Comparison of ENCODE assay signal across 1 cellular context in genomic region chr15:70196314-70197291, GRCh38.
A peak's percentile ranks its signal among the peaks of the same experiment; 100 is the strongest.
TF ChIP-seq lines count a peak whose summit lies in the region.

No MANE protein-coding gene starts in this region.

TF ChIP-seq in HepG2, 621 proteins besides CTCF, POLR2A, EP300 and RAD21 (continued from another document):
- TF ChIP-seq RNF219 (CRISPR knock-in tag; IDR thresholded peaks at IDR 0.05) (no peak), ZBTB42 (CRISPR knock-in tag; IDR thresholded peaks at IDR 0.05) (no peak), DMTF1 (CRISPR knock-in tag; IDR thresholded peaks at IDR 0.05) (no peak), RNF2 (conservative IDR thresholded peaks at IDR 0.05; ENCODE audit: low read depth) (no peak), SP2 (CRISPR knock-in tag; IDR thresholded peaks at IDR 0.05) (0 out of 2 replicates have a peak, but pooled peaks have one; percentile 40), TARDBP (CRISPR knock-in tag; IDR thresholded peaks at IDR 0.05) (peak; percentile 87; the same call in 1 of the 2 replicates), IKZF4 (CRISPR knock-in tag; IDR thresholded peaks at IDR 0.05; ENCODE audit: borderline replicate concordance, low read depth, not compliant biosample characterization) (no peak), ZNF607 (CRISPR knock-in tag; IDR thresholded peaks at IDR 0.05; ENCODE audit: borderline replicate concordance) (0 out of 2 replicates have a peak, but pooled peaks have one; percentile 23), MTA3 (CRISPR knock-in tag; IDR thresholded peaks at IDR 0.05) (no peak), KLF6 (CRISPR knock-in tag; IDR thresholded peaks at IDR 0.05) (no peak), MYNN (CRISPR knock-in tag; IDR thresholded peaks at IDR 0.05; ENCODE audit: low read depth) (no peak), MAZ (IDR thresholded peaks at IDR 0.05; ENCODE audit: borderline replicate concordance, low read depth, low read length) (no peak), MAZ (CRISPR knock-in tag; IDR thresholded peaks at IDR 0.05; ENCODE audit: low read depth) (0 out of 2 replicates have a peak, but pooled peaks have one; percentile 30), KDM1A (CRISPR knock-in tag; IDR thresholded peaks at IDR 0.05) (no peak), ZNF460 (CRISPR knock-in tag; IDR thresholded peaks at IDR 0.05; ENCODE audit: borderline replicate concordance) (no peak), TEAD3 (CRISPR knock-in tag; optimal IDR thresholded peaks at IDR 0.05; ENCODE audit: borderline replicate concordance) (peak; percentile 99), ZNF672 (CRISPR knock-in tag; IDR thresholded peaks at IDR 0.05) (no peak), ZNF780A (CRISPR knock-in tag; IDR thresholded peaks at IDR 0.05) (no peak), ZNF136 (CRISPR knock-in tag; IDR thresholded peaks at IDR 0.05; ENCODE audit: low read depth) (no peak), TAF1 (CRISPR knock-in tag; IDR thresholded peaks at IDR 0.05) (no peak), KDM4B (CRISPR knock-in tag; IDR thresholded peaks at IDR 0.05) (no peak), ELK4 (CRISPR knock-in tag; IDR thresholded peaks at IDR 0.05; ENCODE audit: borderline replicate concordance) (no peak), ZNF552 (CRISPR knock-in tag; IDR thresholded peaks at IDR 0.05; ENCODE audit: borderline replicate concordance) (no peak), NFKB2 (CRISPR knock-in tag; IDR thresholded peaks at IDR 0.05; ENCODE audit: borderline replicate concordance) (no peak), ZNF691 (CRISPR knock-in tag; IDR thresholded peaks at IDR 0.05; ENCODE audit: borderline replicate concordance, low read depth) (no peak)
TF ChIP-seq in HepG2: peak in this region for 120.
